12 cellular contexts compared by ENCODE assay signal in genomic region chr17:65797809-65798208, GRCh38.
DNase-seq lines count a peak whose midpoint lies in the region; ATAC-seq and TF ChIP-seq lines count a peak whose summit lies in the region.
"Had no signal": no experiment of that assay in that cellular context is flagged by ENCODE, and none has a peak within 500 bp of the region (broad histone marks: within the 10 kb centered on the region; RNA-seq: fewer than 3 reads in every experiment).

No MANE protein-coding gene starts in this region.

- peaks cover 5% of the 10 kb centered on the region for H3K4me1 Mint-ChIP-seq in activated naive CD4-positive, alpha-beta T cell treated with anti-CD3 and anti-CD28 coated beads, Interleukin-2, amount 10 ng/mL, durations not matched to agents 7 days and 5 days
- H3K4me1 Mint-ChIP-seq: immature natural killer cell had no signal

- H3K9me3 Mint-ChIP-seq in activated naive CD4-positive, alpha-beta T cell treated with anti-CD3 and anti-CD28 coated beads, Interleukin-2, amount 10 ng/mL, durations not matched to agents 7 days and 5 days = peaks cover 9% of the 10 kb centered on the region

- no peak overlapping the region for H3K27ac ChIP-seq in KMS-11
- no peak overlapping the region for H3K27ac ChIP-seq in osteoblast (ENCODE audit: low read depth, low read length)
- H3K27ac ChIP-seq: SK-N-MC, upper lobe of left lung had no signal

- no peaks in the 10 kb centered on the region for H3K36me3 Mint-ChIP-seq in activated naive CD4-positive, alpha-beta T cell treated with anti-CD3 and anti-CD28 coated beads, Interleukin-2, amount 10 ng/mL, durations not matched to agents 7 days and 5 days
- H3K36me3 Mint-ChIP-seq: immature natural killer cell had no signal

- H3K4me3 ChIP-seq in KMS-11 (IDR thresholded peaks at IDR 0.05; ENCODE audit: insufficient read depth, low read depth, low read length) (no peak overlapping the region), osteoblast (ENCODE audit: insufficient read depth, low read length) (no peak overlapping the region)
- H3K4me3 ChIP-seq: SK-N-MC, upper lobe of left lung had no signal

- H3K4me3 Mint-ChIP-seq in activated naive CD4-positive, alpha-beta T cell treated with anti-CD3 and anti-CD28 coated beads, Interleukin-2, amount 10 ng/mL, durations not matched to agents 7 days and 5 days = no peak overlapping the region
- H3K4me3 Mint-ChIP-seq: immature natural killer cell had no signal

- CTCF ChIA-PET in activated naive CD4-positive, alpha-beta T cell treated with anti-CD3 and anti-CD28 coated beads, Interleukin-2, amount 10 ng/mL, durations not matched to agents 7 days and 5 days (lab: Charles Lee) = interaction anchor here (0.6 to 1.9 kb wide), 3 partner anchors 15 to 566 kb away, joined by 4 to 6 read pairs (median 6); no protein-coding TSS in a partner anchor

- H4K20me1 ChIP-seq in KMS-11 (ENCODE audit: insufficient read depth) (no peaks in the 10 kb centered on the region), osteoblast (ENCODE audit: insufficient read depth, low read length) (no peaks in the 10 kb centered on the region)

- H3K79me2 ChIP-seq in KMS-11 (ENCODE audit: insufficient read depth, low read depth) = no peaks in the 10 kb centered on the region
- H3K79me2 ChIP-seq in osteoblast (ENCODE audit: insufficient read depth, low read length) = no peaks in the 10 kb centered on the region

- H3K9ac ChIP-seq in KMS-11 = no peak overlapping the region

- H3K27ac Mint-ChIP-seq in activated naive CD4-positive, alpha-beta T cell treated with anti-CD3 and anti-CD28 coated beads, Interleukin-2, amount 10 ng/mL, durations not matched to agents 7 days and 5 days = no peak overlapping the region
- H3K27ac Mint-ChIP-seq: immature natural killer cell had no signal

- DNase-seq in NCI-H146 (lab: John Stamatoyannopoulos, UW) = peak; percentile 8
- DNase-seq in NCI-H146 treated with DMSO at 0.1 percent for 48 hours (lab: John Stamatoyannopoulos, UW; ENCODE audit: unreplicated experiment) = no peak
- peak; percentile 45 for DNase-seq in activated naive CD4-positive, alpha-beta T cell treated with anti-CD3 and anti-CD28 coated beads, Interleukin-2, amount 10 ng/mL, durations not matched to agents 7 days and 5 days
- DNase-seq in osteoblast (ENCODE audit: insufficient read length, low spot score, missing footprints) = no peak
- DNase-seq in NCI-H2107 (lab: John Stamatoyannopoulos, UW) = no peak
- no peak for DNase-seq in RKO (ENCODE audit: low spot score)
- DNase-seq: immature natural killer cell, small intestine, upper lobe of left lung had no signal

- peak; percentile 49 for TF ChIP-seq CTCF in KMS-11 (conservative IDR thresholded peaks at IDR 0.05; ENCODE audit: low read depth, low read length)
- TF ChIP-seq CTCF in osteoblast (IDR thresholded peaks at IDR 0.05; ENCODE audit: extremely low read depth, low read depth, low read length) = peak; percentile 50

- peaks cover 4% of the 10 kb centered on the region for H3K9me3 ChIP-seq in osteoblast (ENCODE audit: low read depth, low read length)

- H3K27me3 ChIP-seq in KMS-11 (ENCODE audit: insufficient read depth, low read depth) (no peaks in the 10 kb centered on the region), osteoblast (ENCODE audit: insufficient read depth, low read length) (no peaks in the 10 kb centered on the region)
- H3K27me3 ChIP-seq: upper lobe of left lung had no signal

- H3K36me3 ChIP-seq in KMS-11 (ENCODE audit: insufficient read depth) (no peaks in the 10 kb centered on the region), osteoblast (ENCODE audit: insufficient read depth, low read length) (no peaks in the 10 kb centered on the region)
- H3K36me3 ChIP-seq: upper lobe of left lung had no signal

- no peak overlapping the region for H3K4me2 ChIP-seq in KMS-11
- H3K4me2 ChIP-seq in osteoblast (ENCODE audit: insufficient read depth, low read length) = no peak overlapping the region

- ATAC-seq in HG03097 (IDR thresholded peaks at IDR 0.05; ENCODE audit: low FRiP score, unreplicated experiment) = no peak

- H3K27me3 Mint-ChIP-seq in activated naive CD4-positive, alpha-beta T cell treated with anti-CD3 and anti-CD28 coated beads, Interleukin-2, amount 10 ng/mL, durations not matched to agents 7 days and 5 days = peaks cover 4% of the 10 kb centered on the region

- H2AFZ ChIP-seq in KMS-11 (ENCODE audit: low read depth) (no peak overlapping the region), osteoblast (ENCODE audit: low read length) (no peak overlapping the region)

- H3K4me1 ChIP-seq in KMS-11 (ENCODE audit: low read depth, poor library complexity, severe bottlenecking) (no peaks in the 10 kb centered on the region), osteoblast (ENCODE audit: insufficient read depth, low read length) (no peaks in the 10 kb centered on the region)
- H3K4me1 ChIP-seq: upper lobe of left lung had no signal

Comparison
In these comparisons a context has a peak if more than half of its experiments do, and no peak if none do; other contexts are left out.
1. DNase-seq: peak in NCI-H146 (single experiment) and activated naive CD4-positive, alpha-beta T cell treated with anti-CD3 and anti-CD28 coated beads, Interleukin-2, amount 10 ng/mL, durations not matched to agents 7 days and 5 days (single experiment); none in NCI-H146 treated with DMSO at 0.1 percent for 48 hours (single experiment), osteoblast (single experiment), NCI-H2107 (single experiment) and RKO (single experiment).